31 cellular contexts compared by ENCODE assay signal in genomic region chr1:195597929-195598328, GRCh38.
"Had no signal": no experiment of that assay in that cellular context is flagged by ENCODE, and none has a peak within 500 bp of the region (broad histone marks: within the 10 kb centered on the region; RNA-seq: fewer than 3 reads in every experiment).

No MANE protein-coding gene starts in this region.

- ATAC-seq: activated CD4-positive, CD25-positive, alpha-beta regulatory T cell treated with anti-CD3 and anti-CD28 coated beads, Interleukin-2, amount 50 U/mL, for 24 hours; activated CD8-positive, alpha-beta T cell treated with anti-CD3 and anti-CD28 coated beads for 36 hours; activated T-cell treated with anti-CD3 and anti-CD28 coated beads, Interleukin-2, amount 50 U/mL, for 4 hours; activated T-helper 17 cell treated with anti-CD3 and anti-CD28 coated beads, Interleukin-2, amount 50 U/mL, for 72 hours; body of pancreas; effector memory CD8-positive, alpha-beta T cell; foreskin keratinocyte; gastrocnemius medialis; heart left ventricle; T-helper 17 cell had no signal

- H3K36me3 ChIP-seq: adrenal gland, esophagus muscularis mucosa, gastrocnemius medialis, heart left ventricle, WERI-Rb-1 had no signal

- H3K4me3 ChIP-seq: adrenal gland, body of pancreas, esophagus muscularis mucosa, gastrocnemius medialis, heart left ventricle had no signal

- H3K9me3 ChIP-seq: adrenal gland, body of pancreas, gastrocnemius medialis had no signal

- H3K4me1 ChIP-seq: adrenal gland, body of pancreas, esophagus muscularis mucosa, foreskin keratinocyte, gastrocnemius medialis, heart left ventricle had no signal

- DNase-seq: activated B cell treated with CpG ODN at 0.5 μM for 24 hours; activated CD4-positive, alpha-beta T cell treated with anti-CD3 and anti-CD28 coated beads for 48 hours; activated CD4-positive, alpha-beta T cell treated with anti-CD3 and anti-CD28 coated beads, Interleukin-2, amount 50 U/mL, for 1 hour; activated CD4-positive, alpha-beta T cell treated with anti-CD3 and anti-CD28 coated beads, Interleukin-2, amount 50 U/mL, for 48 hours; activated CD8-positive, alpha-beta memory T cell treated with anti-CD3 and anti-CD28 coated beads for 24 hours; activated CD8-positive, alpha-beta T cell treated with anti-CD3 and anti-CD28 coated beads for 36 hours; activated effector memory CD4-positive, alpha-beta T cell treated with Interleukin-2 at 50 U/mL for 16 hours; activated gamma-delta T cell treated with Interleukin-2 at 50 U/mL for 16 hours; activated naive CD4-positive, alpha-beta T cell treated with anti-CD3 and anti-CD28 coated beads, Interleukin-2, amount 50 U/mL, for 16 hours; activated naive CD4-positive, alpha-beta T cell treated with Interleukin-2 at 50 U/mL for 16 hours; activated T-cell treated with anti-CD3 and anti-CD28 coated beads, Interleukin-2, amount 50 U/mL, for 4 hours; adrenal gland; amygdala; aorta; body of pancreas; caudate nucleus; cortex of kidney; dermis blood vessel endothelial cell; effector CD4-positive, alpha-beta T cell; effector memory CD8-positive, alpha-beta T cell; erythroblast; foreskin keratinocyte; gastrocnemius medialis; glutamatergic neuron; heart left ventricle; T-helper 17 cell; T1000; WERI-Rb-1 had no signal

- H3K27ac ChIP-seq: adrenal gland, body of pancreas, esophagus muscularis mucosa, foreskin keratinocyte, gastrocnemius medialis, heart left ventricle, WERI-Rb-1 had no signal

- H3K27me3 ChIP-seq: adrenal gland, body of pancreas, esophagus muscularis mucosa, foreskin keratinocyte, gastrocnemius medialis, heart left ventricle had no signal
